ENCODE assay signal across 10 cellular contexts in the genomic region with DNA sequence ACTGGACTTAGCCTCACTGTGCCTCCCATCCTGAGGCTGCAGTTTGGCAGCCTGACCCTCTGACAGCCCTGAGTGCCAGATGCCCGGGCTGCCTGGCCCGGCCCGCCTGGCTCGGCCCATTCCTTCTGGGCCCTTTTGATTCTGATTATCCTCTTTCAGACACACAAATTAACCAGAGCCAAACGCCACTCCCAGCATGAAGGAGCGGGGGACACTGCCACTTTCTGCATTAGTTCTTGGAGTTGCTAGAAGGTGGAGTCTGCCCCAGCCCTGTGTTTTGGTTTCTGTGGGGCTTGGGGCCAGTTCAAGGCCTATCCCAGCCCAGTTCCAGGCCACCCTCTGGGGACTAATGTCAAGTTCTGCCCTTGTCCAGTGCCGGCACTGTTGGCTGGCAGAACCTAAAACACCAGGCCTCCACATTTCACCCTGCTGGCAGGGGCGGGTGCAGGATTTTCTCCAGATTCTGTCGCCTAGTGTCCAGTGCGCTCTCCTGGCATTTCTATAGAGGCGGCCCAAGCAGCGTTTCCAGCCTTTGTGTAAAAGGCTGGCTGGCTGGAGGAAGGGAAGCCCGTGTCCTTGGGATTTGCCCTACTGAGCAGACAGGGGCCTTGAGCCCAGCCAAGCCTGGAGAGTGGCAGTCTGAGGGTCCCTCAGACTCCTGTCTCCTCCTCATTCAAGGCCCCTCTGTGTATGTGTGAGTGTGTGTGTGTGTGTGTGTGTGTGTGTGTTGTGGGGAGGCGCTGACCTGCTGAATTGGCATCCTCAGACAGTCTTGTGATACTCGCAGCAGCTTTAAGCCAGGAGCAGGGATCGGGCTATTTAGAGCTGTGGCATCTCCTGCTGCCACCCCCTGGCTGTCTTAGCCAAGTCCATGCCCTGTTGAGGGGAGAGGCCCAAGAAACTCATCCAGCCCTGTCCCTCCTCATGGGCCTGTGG. TPM values are rescaled to one million over a fixed set of nuclear protein-coding genes. Genes with fewer than 3 reads are reported as not detected.
A peak's percentile ranks its signal among the peaks of the same experiment; 100 is the strongest.
DNase-seq lines count a peak whose midpoint lies in the region; ATAC-seq and TF ChIP-seq lines count a peak whose summit lies in the region.
"Had no signal": no experiment of that assay in that cellular context is flagged by ENCODE, and none has a peak within 500 bp of the region (broad histone marks: within the 10 kb centered on the region; RNA-seq: fewer than 3 reads in every experiment).

No MANE protein-coding gene starts in this region.

- H3K9me3 ChIP-seq in NT2/D1 (ENCODE audit: insufficient read depth, low read length) (no peaks in the 10 kb centered on the region), endodermal cell (ENCODE audit: control insufficient read depth, low read length) (no peaks in the 10 kb centered on the region), testis (no peaks in the 10 kb centered on the region)

- peak overlapping the region; percentile 30 for H3K27ac Mint-ChIP-seq in endodermal cell
- H3K27ac Mint-ChIP-seq: dendritic cell treated with granulocyte-macrophage colony-stimulating factor and Interleukin-4, amounts not matched to agents 40 ng/mL and 50 ng/mL, for 4 days; stimulated activated memory B cell treated with anti-CD40 and anti-IgM and Interleukin-4, amounts not matched to agents 10 μg/mL and 1 μg/mL and 100 μg/mL, for 72 hours had no signal

- H3K36me3 ChIP-seq in NT2/D1 (ENCODE audit: insufficient read depth, insufficient read length, low read length) (peaks cover 73% of the 10 kb centered on the region), endodermal cell (ENCODE audit: control insufficient read depth, insufficient read depth, low read length) (peaks cover 19% of the 10 kb centered on the region), testis (ENCODE audit: low read depth, missing control alignments) (no peaks in the 10 kb centered on the region)

- H3K9ac ChIP-seq in NT2/D1 (ENCODE audit: insufficient read length, low read depth), result peak overlapping the region; percentile 13
- H3K9ac ChIP-seq in endodermal cell (ENCODE audit: extremely low read depth, low read length, poor library complexity, severe bottlenecking), result no peak overlapping the region

- H3K27ac ChIP-seq in endodermal cell (ENCODE audit: low read depth, low read length) (peak overlapping the region; percentile 73), testis (peak overlapping the region; percentile 67 to 84)

- ATAC-seq in GM18511 (IDR thresholded peaks at IDR 0.05; ENCODE audit: unreplicated experiment) (no peak), GM19351 (IDR thresholded peaks at IDR 0.05; ENCODE audit: unreplicated experiment) (no peak)
- ATAC-seq: stimulated activated memory B cell treated with anti-CD40 and anti-IgM and Interleukin-4, amounts not matched to agents 10 μg/mL and 1 μg/mL and 100 μg/mL, for 72 hours had no signal

- H3K36me3 Mint-ChIP-seq in endodermal cell (ENCODE audit: low read depth), result peaks cover 14% of the 10 kb centered on the region

- H3K27me3 Mint-ChIP-seq in endodermal cell (ENCODE audit: insufficient read depth), result no peaks in the 10 kb centered on the region

- DNase-seq in NT2/D1 (ENCODE audit: low read depth, low spot score) (no peak), endodermal cell (peak; percentile 59), midbrain (lab: John Stamatoyannopoulos, UW) (peak; percentile 76), testis (peak; percentile 73), NCI-H345 treated with DMSO at 0.1 percent for 48 hours (lab: John Stamatoyannopoulos, UW; ENCODE audit: unreplicated experiment) (no peak), T-helper 1 cell (no peak)

- no peaks in the 10 kb centered on the region for H3K4me1 Mint-ChIP-seq in endodermal cell

- no peaks in the 10 kb centered on the region for H3K27me3 ChIP-seq in NT2/D1 (ENCODE audit: insufficient read depth, insufficient read length)
- H3K27me3 ChIP-seq in endodermal cell (ENCODE audit: control insufficient read depth, insufficient read depth, low read length, poor library complexity, severe bottlenecking), result no peaks in the 10 kb centered on the region
- no peaks in the 10 kb centered on the region for H3K27me3 ChIP-seq in testis

- no peaks in the 10 kb centered on the region for H3K9me3 Mint-ChIP-seq in endodermal cell
- H3K9me3 Mint-ChIP-seq: dendritic cell treated with granulocyte-macrophage colony-stimulating factor and Interleukin-4, amounts not matched to agents 40 ng/mL and 50 ng/mL, for 4 days; stimulated activated memory B cell treated with anti-CD40 and anti-IgM and Interleukin-4, amounts not matched to agents 10 μg/mL and 1 μg/mL and 100 μg/mL, for 72 hours had no signal

- WGBS in endodermal cell (ENCODE audit: insufficient coverage in 1 of 2, insufficient read length in 1 of 2), 2 experiments, result 88 to 93% methylated on average over 11 to 16 of the region's 16 CpGs
- 33 to 41% methylated on average over 8 to 16 of the region's 16 CpGs for WGBS in testis, 2 donors

- H3K4me1 ChIP-seq in NT2/D1 (ENCODE audit: insufficient read depth, insufficient read length), result peaks cover 16% of the 10 kb centered on the region
- no peaks in the 10 kb centered on the region for H3K4me1 ChIP-seq in endodermal cell (ENCODE audit: control insufficient read depth, insufficient read depth, low read length)
- H3K4me1 ChIP-seq in testis, result peaks cover 43% of the 10 kb centered on the region

- TF ChIP-seq CTCF in endodermal cell (conservative IDR thresholded peaks at IDR 0.05) (no peak), testis (IDR thresholded peaks at IDR 0.05) (no peak)

- no peak for TF ChIP-seq POLR2A in testis (IDR thresholded peaks at IDR 0.05)

- no peak overlapping the region for H3K4me3 Mint-ChIP-seq in endodermal cell
- H3K4me3 Mint-ChIP-seq: dendritic cell treated with granulocyte-macrophage colony-stimulating factor and Interleukin-4, amounts not matched to agents 40 ng/mL and 50 ng/mL, for 4 days; stimulated activated memory B cell treated with anti-CD40 and anti-IgM and Interleukin-4, amounts not matched to agents 10 μg/mL and 1 μg/mL and 100 μg/mL, for 72 hours had no signal

- H3K4me3 ChIP-seq in NT2/D1 (ENCODE audit: insufficient read length, low read depth) (no peak overlapping the region), endodermal cell (ENCODE audit: low read length) (no peak overlapping the region), testis (no peak overlapping the region)

- intact Hi-C loops in testis (cut with DNase I; ENCODE audit: low total_unique reads), result no loop called here

RNA-seq across cellular contexts. Expression of a gene that starts 21.4 kb away (rescaled TPM):
- total RNA-seq in endodermal cell (10 to 100 TPM; 34.8 to 42.9 TPM), testis (100 to 1,000 TPM in 1 of 2 donors, 10 to 100 TPM in 1; 86.3 to 106 TPM)
- 16.1 TPM for polyA plus RNA-seq in endodermal cell (2013, experiment 1 of 2)
- 20.9 TPM for polyA plus RNA-seq in endodermal cell (2013, experiment 2 of 2)
- 62.2 TPM for polyA plus RNA-seq in testis (ENCODE audit: insufficient read depth, low read depth, low replicate concordance)

RNA-seq across cellular contexts. Expression of a gene that starts 24.5 kb away (rescaled TPM):
- total RNA-seq in endodermal cell, result 10 to 100 TPM; 17.4 to 19.5 TPM
- polyA plus RNA-seq in endodermal cell (2013, experiment 1 of 2), result 6.8 TPM
- 6.0 TPM for polyA plus RNA-seq in endodermal cell (2013, experiment 2 of 2)
- 1 to 10 TPM; 8.3 to 9.1 TPM for total RNA-seq in testis
- polyA plus RNA-seq in testis (ENCODE audit: insufficient read depth, low read depth, low replicate concordance), result 7.5 TPM

RNA-seq across cellular contexts. Expression of a gene that starts 37.3 kb away (rescaled TPM):
- total RNA-seq in endodermal cell (10 to 100 TPM; 37.0 to 39.2 TPM), testis (10 to 100 TPM; 51.8 to 68.8 TPM)
- 20.1 TPM for polyA plus RNA-seq in endodermal cell (2013, experiment 1 of 2)
- polyA plus RNA-seq in endodermal cell (2013, experiment 2 of 2), result 19.4 TPM
- polyA plus RNA-seq in testis (ENCODE audit: insufficient read depth, low read depth, low replicate concordance), result 38.8 TPM

RNA-seq across cellular contexts. Expression of a gene that starts 49.8 kb away (rescaled TPM):
- total RNA-seq in endodermal cell (100 to 1,000 TPM; 122 to 136 TPM), testis (10 to 100 TPM; 76.1 to 79.0 TPM)
- polyA plus RNA-seq in endodermal cell (2013, experiment 1 of 2), result 112 TPM
- polyA plus RNA-seq in endodermal cell (2013, experiment 2 of 2), result 98.6 TPM
- polyA plus RNA-seq in testis (ENCODE audit: insufficient read depth, low read depth, low replicate concordance), result 143 TPM

RNA-seq across cellular contexts. Expression of a gene that starts 50.7 kb away (rescaled TPM):
- total RNA-seq in endodermal cell, result 10 to 100 TPM; 12.9 to 13.1 TPM
- polyA plus RNA-seq in endodermal cell (2013, experiment 1 of 2), result 8.6 TPM
- 7.7 TPM for polyA plus RNA-seq in endodermal cell (2013, experiment 2 of 2)
- total RNA-seq in testis, result 10 to 100 TPM; 35.9 to 47.7 TPM
- polyA plus RNA-seq in testis (ENCODE audit: insufficient read depth, low read depth, low replicate concordance), result 76.8 TPM

Comparison
In these comparisons a context has a peak if more than half of its experiments do, and no peak if none do; other contexts are left out.
1. DNase-seq: peak in endodermal cell (single experiment), midbrain (single experiment) and testis (single experiment); none in NT2/D1 (single experiment), NCI-H345 treated with DMSO at 0.1 percent for 48 hours (single experiment) and T-helper 1 cell (0 of 5).